ENCODE assay signal across 8 cellular contexts in the genomic region with DNA sequence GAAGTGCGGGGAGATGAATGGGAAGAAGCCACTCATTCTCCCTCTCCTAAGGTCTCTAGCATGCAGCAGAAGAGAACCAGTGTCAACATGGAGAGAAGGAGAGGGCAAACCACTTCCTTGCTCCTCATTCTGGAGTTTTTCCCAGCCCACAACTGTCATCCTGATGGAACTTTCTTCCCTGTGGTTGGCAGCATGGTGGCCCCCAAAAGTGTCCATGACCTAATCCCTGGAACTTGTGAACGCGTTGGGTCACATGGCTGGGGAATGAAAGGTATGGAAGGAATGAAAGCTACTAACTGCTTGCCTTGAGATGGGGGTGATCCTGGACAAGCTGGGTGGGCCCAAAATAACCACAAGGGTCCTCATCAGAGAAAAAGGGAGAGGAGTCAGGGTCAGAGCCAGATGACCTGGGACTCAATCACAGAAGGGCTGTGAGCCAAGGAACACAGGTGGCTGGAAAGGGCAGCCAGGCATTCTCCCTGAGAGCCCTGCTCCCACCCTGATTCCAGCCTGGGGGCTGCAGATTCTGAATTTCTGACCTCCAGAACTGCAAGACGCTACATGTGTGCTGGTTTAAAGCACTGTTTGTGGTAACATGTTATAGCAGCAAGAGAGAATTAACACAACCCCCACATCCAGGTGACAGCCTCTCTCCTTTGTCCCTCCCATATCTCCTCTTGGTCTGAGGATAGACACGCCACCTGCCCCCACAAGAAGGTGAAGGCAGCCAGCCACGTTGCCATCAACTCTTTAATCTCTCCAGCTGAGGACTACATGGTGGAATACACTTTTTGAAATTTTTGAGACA.
DNase-seq lines count a peak whose midpoint lies in the region; TF ChIP-seq lines count a peak whose summit lies in the region.

No MANE protein-coding gene starts in this region.

- WGBS in sigmoid colon, 2 donors: 64 to 83% methylated on average over 6 of the region's 6 CpGs

- no peak for TF ChIP-seq EP300 in sigmoid colon (IDR thresholded peaks at IDR 0.05)

- H3K4me3 ChIP-seq in SJSA1 (peak overlapping the region; percentile 22), fibroblast of pulmonary artery (replicated peaks; ENCODE audit: low read depth, low read length) (no peak overlapping the region), sigmoid colon (peak overlapping the region in 3 of 4 donors; percentile 0 to 24 (median 15))

- H3K27ac ChIP-seq in SJSA1: peak overlapping the region; percentile 98
- H3K27ac ChIP-seq in sigmoid colon: peak overlapping the region; percentile 73 to 82 (median 80)

- DNase-seq in GM03348 (ENCODE audit: low spot score) (peak; percentile 81), SJSA1 (ENCODE audit: low read depth in 1 of 2, low spot score in 2 of 2) (peak; percentile 90 to 97), fibroblast of pulmonary artery (ENCODE audit: low read depth) (peak; percentile 50), sigmoid colon (peak; percentile 56), NCI-H2171 treated with DMSO at 0.1 percent for 48 hours (lab: John Stamatoyannopoulos, UW) (no peak), SW480 (ENCODE audit: low spot score) (no peak), NOMO-1 treated with DMSO at 0.1 percent for 48 hours (lab: John Stamatoyannopoulos, UW; ENCODE audit: unreplicated experiment) (no peak), NCI-H345 treated with DMSO at 0.1 percent for 48 hours (lab: John Stamatoyannopoulos, UW; ENCODE audit: unreplicated experiment) (no peak)

- H3K4me1 ChIP-seq in SJSA1 (replicated peaks) (peaks cover 64% of the 10 kb centered on the region), sigmoid colon (peaks cover 0 to 31% (median 27%) of the 10 kb centered on the region in 4 donors)

- no peak for TF ChIP-seq POLR2A in sigmoid colon (IDR thresholded peaks at IDR 0.05)

- H3K9me3 ChIP-seq in SJSA1 (replicated peaks) (no peaks in the 10 kb centered on the region), sigmoid colon (no peaks in the 10 kb centered on the region)

- peaks cover 28% of the 10 kb centered on the region for H3K36me3 ChIP-seq in SJSA1
- peaks cover 0 to 17% (median 0%) of the 10 kb centered on the region in 4 donors for H3K36me3 ChIP-seq in sigmoid colon

- intact Hi-C loops in sigmoid colon (cut with DNase I): loop anchor here (2.0 kb wide), 1 partner anchor 80 kb away; the partner anchor contains the start of gene ABHD12

- no peaks in the 10 kb centered on the region for H3K27me3 ChIP-seq in SJSA1 (replicated peaks)
- no peaks in the 10 kb centered on the region for H3K27me3 ChIP-seq in sigmoid colon

- TF ChIP-seq CTCF in fibroblast of pulmonary artery (IDR thresholded peaks at IDR 0.05; ENCODE audit: low read length, missing control alignments) (no peak), sigmoid colon (IDR thresholded peaks at IDR 0.05) (no peak)

Comparison
In these comparisons a context has a peak if more than half of its experiments do, and no peak if none do; other contexts are left out.
1. DNase-seq: peak in GM03348 (single experiment), SJSA1 (2 of 2), fibroblast of pulmonary artery (single experiment) and sigmoid colon (single experiment); none in NCI-H2171 treated with DMSO at 0.1 percent for 48 hours (single experiment), SW480 (single experiment), NOMO-1 treated with DMSO at 0.1 percent for 48 hours (single experiment) and NCI-H345 treated with DMSO at 0.1 percent for 48 hours (single experiment).